In the genomic region with DNA sequence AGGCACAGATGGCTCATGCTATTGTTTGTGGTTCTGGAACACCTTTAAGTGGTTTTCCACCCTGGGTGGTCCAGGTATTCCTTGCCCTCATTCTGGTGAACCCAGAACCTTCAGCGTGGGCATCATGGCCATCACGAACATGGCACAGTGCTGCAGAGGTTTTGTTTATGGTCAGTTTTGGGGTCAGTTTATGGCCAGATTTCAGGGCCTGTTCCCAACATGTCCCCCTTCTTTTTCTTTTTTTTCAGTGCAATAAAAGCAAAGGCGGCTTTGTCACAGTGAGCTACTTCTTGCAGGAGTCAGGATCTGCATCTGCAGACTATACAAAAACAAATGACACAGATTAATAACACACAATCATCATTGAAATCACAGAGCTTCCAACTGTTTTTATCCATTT, we compare ENCODE assay signal across 2 cellular contexts.
TF ChIP-seq lines count a peak whose summit lies in the region.

No MANE protein-coding gene starts in this region.

TF ChIP-seq in HEK293, 187 proteins besides CTCF, POLR2A, EP300 and RAD21:
- peak; percentile 84 for TF ChIP-seq SETDB1 (IDR thresholded peaks at IDR 0.05; ENCODE audit: insufficient read length, low read length)
- no peak for TF ChIP-seq YY1 (tag by site-specific recombination; IDR thresholded peaks at IDR 0.05)

TF ChIP-seq in GM12878, 131 proteins besides CTCF, POLR2A, EP300 and RAD21:
- no peak for TF ChIP-seq KAT2A (conservative IDR thresholded peaks at IDR 0.05; ENCODE audit: control insufficient read depth, low read depth, low read length)
- TF ChIP-seq, protein P1, sequence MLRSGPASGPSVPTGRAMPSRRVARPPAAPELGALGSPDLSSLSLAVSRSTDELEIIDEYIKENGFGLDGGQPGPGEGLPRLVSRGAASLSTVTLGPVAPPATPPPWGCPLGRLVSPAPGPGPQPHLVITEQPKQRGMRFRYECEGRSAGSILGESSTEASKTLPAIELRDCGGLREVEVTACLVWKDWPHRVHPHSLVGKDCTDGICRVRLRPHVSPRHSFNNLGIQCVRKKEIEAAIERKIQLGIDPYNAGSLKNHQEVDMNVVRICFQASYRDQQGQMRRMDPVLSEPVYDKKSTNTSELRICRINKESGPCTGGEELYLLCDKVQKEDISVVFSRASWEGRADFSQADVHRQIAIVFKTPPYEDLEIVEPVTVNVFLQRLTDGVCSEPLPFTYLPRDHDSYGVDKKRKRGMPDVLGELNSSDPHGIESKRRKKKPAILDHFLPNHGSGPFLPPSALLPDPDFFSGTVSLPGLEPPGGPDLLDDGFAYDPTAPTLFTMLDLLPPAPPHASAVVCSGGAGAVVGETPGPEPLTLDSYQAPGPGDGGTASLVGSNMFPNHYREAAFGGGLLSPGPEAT (IDR thresholded peaks at IDR 0.05; ENCODE audit: low read depth) = no peak
- TF ChIP-seq PAX8 (IDR thresholded peaks at IDR 0.05) = no peak
- peak; percentile 76; the same call in 1 of the 2 replicates for TF ChIP-seq CBX5 (IDR thresholded peaks at IDR 0.05; ENCODE audit: low read depth)
- no peak for TF ChIP-seq CHD1 (IDR thresholded peaks at IDR 0.05; ENCODE audit: low read depth, low read length)
